In the genomic region with DNA sequence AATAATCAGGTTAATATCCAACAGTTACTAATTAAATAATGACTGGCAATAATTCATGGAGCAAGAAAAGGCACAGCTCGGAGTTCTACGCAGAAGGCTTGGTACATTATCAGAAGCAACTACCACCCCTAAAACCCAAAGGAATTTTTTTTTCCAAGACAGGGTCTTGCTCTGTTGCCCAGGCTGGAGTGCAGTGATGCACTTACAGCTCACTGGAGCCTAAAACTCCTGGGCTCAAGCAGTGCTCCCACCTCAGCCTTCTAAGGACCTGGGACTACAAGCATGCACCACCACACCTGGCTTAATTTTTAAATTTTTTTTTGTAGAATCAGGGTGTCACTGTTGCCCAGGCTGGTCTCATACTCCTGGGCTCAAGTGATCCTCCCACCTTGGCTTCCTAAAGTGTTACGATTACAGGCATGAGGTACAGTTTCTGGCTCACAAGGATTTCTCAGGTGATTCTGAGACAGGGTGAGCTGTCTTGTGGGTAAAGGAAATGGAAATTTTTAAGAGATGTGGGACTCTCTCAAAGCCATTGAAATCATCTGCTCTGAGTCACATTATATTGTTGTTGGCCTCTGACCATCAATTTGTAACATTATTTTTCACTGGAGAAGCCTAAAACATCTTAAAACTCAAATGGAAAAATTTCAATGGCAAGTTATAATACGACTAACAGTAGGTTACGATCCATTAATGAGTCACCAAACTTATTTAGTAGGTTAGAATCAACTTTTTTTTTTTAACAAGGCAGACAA, we compare ENCODE assay signal across 14 cellular contexts. TPM values are rescaled to one million over a fixed set of nuclear protein-coding genes. Genes with fewer than 3 reads are reported as not detected.
DNase-seq lines count a peak whose midpoint lies in the region; ATAC-seq and TF ChIP-seq lines count a peak whose summit lies in the region.
"Had no signal": no experiment of that assay in that cellular context is flagged by ENCODE, and none has a peak within 500 bp of the region (broad histone marks: within the 10 kb centered on the region; RNA-seq: fewer than 3 reads in every experiment).

No MANE protein-coding gene starts in this region.

- H3K4me1 ChIP-seq in PC-3 (ENCODE audit: insufficient read depth, low read length) = peaks cover 13% of the 10 kb centered on the region; the same call in 1 of the 2 replicates
- H3K4me1 ChIP-seq: Peyer's patch, upper lobe of right lung had no signal

- POLR2A ChIA-PET in PC-3 (lab: Charles Lee; ENCODE audit: unreplicated experiment) = no interaction called here

- intact Hi-C loops in PC-3 (cut with micrococcal nuclease) = loop anchor here (1.0 to 2.0 kb wide), 3 partner anchors 25 to 273 kb away; no protein-coding TSS in a partner anchor

- H3K36me3 ChIP-seq in PC-3 (ENCODE audit: low read depth, low read length) = no peaks in the 10 kb centered on the region
- H3K36me3 ChIP-seq: Peyer's patch, upper lobe of right lung had no signal

- no peak overlapping the region for H3K4me3 ChIP-seq in PC-3 (ENCODE audit: low read length)
- H3K4me3 ChIP-seq: body of pancreas, Peyer's patch, upper lobe of right lung had no signal

- peak overlapping the region; percentile 79 for H3K27ac ChIP-seq in PC-3 (ENCODE audit: low read length)
- H3K27ac ChIP-seq: body of pancreas, Peyer's patch, upper lobe of right lung had no signal

- no peaks in the 10 kb centered on the region for H3K79me2 ChIP-seq in PC-3 (ENCODE audit: low read length)

- H3K9me2 ChIP-seq in PC-3 (replicated peaks; ENCODE audit: low read length) = no peaks in the 10 kb centered on the region

- H2AFZ ChIP-seq in PC-3 (ENCODE audit: low read length) = no peak overlapping the region

- H3K27me3 ChIP-seq in PC-3 (ENCODE audit: low read length) = no peaks in the 10 kb centered on the region
- H3K27me3 ChIP-seq: body of pancreas, Peyer's patch, upper lobe of right lung had no signal

- no peak for TF ChIP-seq CTCF in PC-3 (conservative IDR thresholded peaks at IDR 0.05; ENCODE audit: low read depth, low read length)

- H3K4me2 ChIP-seq in PC-3 (ENCODE audit: low read length) = peak overlapping the region; percentile 29

- H4K20me1 ChIP-seq in PC-3 (ENCODE audit: low read length) = no peaks in the 10 kb centered on the region

- BruUV-seq in PC-3 (replicated peaks; lab: Mats Ljungman, UMichigan) = no TSS peak

- CTCF ChIA-PET in PC-3 (lab: Charles Lee) = interaction anchor here (0.5 to 1.2 kb wide), 7 partner anchors 18 to 269 kb away, joined by 3 to 8 read pairs (median 5); partner anchors contain the start of gene PTBP3

- ATAC-seq in activated CD4-positive, CD25-positive, alpha-beta regulatory T cell treated with anti-CD3 and anti-CD28 coated beads, Interleukin-2, amount 50 U/mL, for 24 hours = peak; percentile 76 to 77
- ATAC-seq in PC-3 (peak; percentile 84), HG03159 (IDR thresholded peaks at IDR 0.05; ENCODE audit: unreplicated experiment) (no peak)
- ATAC-seq: body of pancreas, upper lobe of right lung had no signal

- no peak for DNase-seq in activated CD4-positive, CD25-positive, alpha-beta regulatory T cell treated with anti-CD3 and anti-CD28 coated beads, Interleukin-2, amount 50 U/mL, for 72 hours
- DNase-seq in PC-3 = peak; percentile 71
- DNase-seq in dedifferentiated amniotic fluid mesenchymal stem cell (ENCODE audit: extremely low spot score) = peak; percentile 52
- peak; percentile 73 for DNase-seq in renal cortical epithelial cell (ENCODE audit: low read depth)
- no peak for DNase-seq in NCI-H146 (lab: John Stamatoyannopoulos, UW)
- DNase-seq in NCI-H1048 (lab: John Stamatoyannopoulos, UW) = no peak
- DNase-seq: body of pancreas, DMS53, NCI-H1092 treated with DMSO at 0.1 percent for 48 hours, NCI-H510A, Peyer's patch, upper lobe of right lung had no signal

- H3F3A ChIP-seq in PC-3 (ENCODE audit: low read length, unreplicated experiment) = no peaks in the 10 kb centered on the region

- H3K9me3 ChIP-seq in PC-3 (ENCODE audit: low read length) = no peaks in the 10 kb centered on the region
- H3K9me3 ChIP-seq: body of pancreas, Peyer's patch, upper lobe of right lung had no signal

- 0 out of 2 replicates have a peak overlapping the region, but pooled peaks have one; percentile 21 for H3K9ac ChIP-seq in PC-3 (ENCODE audit: low read length)

RNA-seq across cellular contexts. Expression of gene HSDL2, which starts 19.7 kb away (rescaled TPM):
- total RNA-seq in PC-3 (2014; rRNA removed) = 24.6 and 37.0 TPM in 2 replicates
- 33.3 and 64.2 TPM in 2 replicates for total RNA-seq in renal cortical epithelial cell

RNA-seq across cellular contexts. Expression of gene PTBP3, which starts 26.8 kb away (rescaled TPM):
- 23.2 and 25.0 TPM in 2 replicates for total RNA-seq in PC-3 (2014; rRNA removed)
- 111 and 133 TPM in 2 replicates for total RNA-seq in renal cortical epithelial cell

Comparison
In these comparisons a context has a peak if more than half of its experiments do, and no peak if none do; other contexts are left out.
1. DNase-seq: peak in PC-3 (single experiment), dedifferentiated amniotic fluid mesenchymal stem cell (single experiment) and renal cortical epithelial cell (single experiment); none in activated CD4-positive, CD25-positive, alpha-beta regulatory T cell treated with anti-CD3 and anti-CD28 coated beads, Interleukin-2, amount 50 U/mL, for 72 hours (single experiment), NCI-H146 (single experiment) and NCI-H1048 (single experiment).